17 cellular contexts compared by ENCODE assay signal in genomic region chr5:1048162-1048721, GRCh38. TPM values are rescaled to one million over a fixed set of nuclear protein-coding genes. Genes with fewer than 3 reads are reported as not detected.
A peak's percentile ranks its signal among the peaks of the same experiment; 100 is the strongest.
DNase-seq lines count a peak whose midpoint lies in the region; ATAC-seq and TF ChIP-seq lines count a peak whose summit lies in the region.
"Had no signal": no experiment of that assay in that cellular context is flagged by ENCODE, and none has a peak within 500 bp of the region (broad histone marks: within the 10 kb centered on the region; RNA-seq: fewer than 3 reads in every experiment).

No MANE protein-coding gene starts in this region.

- no peaks in the 10 kb centered on the region for H3K79me2 ChIP-seq in trophoblast cell (ENCODE audit: control insufficient read depth, insufficient read depth, low read length, poor library complexity)

- no peak overlapping the region for H2BK5ac ChIP-seq in trophoblast cell (ENCODE audit: low read depth, low read length, poor library complexity)

- H3K9me3 ChIP-seq in endodermal cell (ENCODE audit: control insufficient read depth, low read length), result peaks cover 9% of the 10 kb centered on the region
- H3K9me3 ChIP-seq in trophoblast cell (ENCODE audit: insufficient read depth, low read depth, low read length), result peaks cover 28% of the 10 kb centered on the region

- peaks cover 55% of the 10 kb centered on the region for H3K36me3 Mint-ChIP-seq in activated CD4-positive, alpha-beta T cell treated with anti-CD3 and anti-CD28 coated beads, Interleukin-2, amount 10 ng/mL, durations not matched to agents 24 days and 14 days (ENCODE audit: low read depth)
- H3K36me3 Mint-ChIP-seq in T-helper 1 cell treated with Interleukin-12 subunit alpha and Interleukin-12 subunit beta and Interleukin-4 antibody, amounts not matched to agents 30 μg/mL and 1 μg/mL, for 36 hours (ENCODE audit: low read depth), result peaks cover 37% of the 10 kb centered on the region
- peaks cover 10% of the 10 kb centered on the region for H3K36me3 Mint-ChIP-seq in endodermal cell (ENCODE audit: low read depth)

- peaks cover 54% of the 10 kb centered on the region for H3K9me3 Mint-ChIP-seq in activated CD4-positive, alpha-beta T cell treated with anti-CD3 and anti-CD28 coated beads, Interleukin-2, amount 10 ng/mL, durations not matched to agents 24 days and 14 days
- H3K9me3 Mint-ChIP-seq in T-helper 1 cell treated with Interleukin-12 subunit alpha and Interleukin-12 subunit beta and Interleukin-4 antibody, amounts not matched to agents 30 μg/mL and 1 μg/mL, for 36 hours, result peaks cover 52% of the 10 kb centered on the region
- H3K9me3 Mint-ChIP-seq in endodermal cell, result peaks cover 42% of the 10 kb centered on the region

- no peak overlapping the region for H4K12ac ChIP-seq in trophoblast cell (ENCODE audit: low read depth, low read length)

- no peaks in the 10 kb centered on the region for H3K4me1 ChIP-seq in endodermal cell (ENCODE audit: control insufficient read depth, insufficient read depth, low read length)
- H3K4me1 ChIP-seq in trophoblast cell (ENCODE audit: control insufficient read depth in 1 of 2, insufficient read depth in 2 of 2, low read length in 2 of 2), result no peaks in the 10 kb centered on the region

- H2BK12ac ChIP-seq in trophoblast cell (ENCODE audit: low read length), result no peak overlapping the region

- H3K79me1 ChIP-seq in trophoblast cell (ENCODE audit: low read length), result no peaks in the 10 kb centered on the region

- no peak overlapping the region for H3K14ac ChIP-seq in trophoblast cell (ENCODE audit: low read length)

- TF ChIP-seq CTCF in endodermal cell (conservative IDR thresholded peaks at IDR 0.05), result no peak

- no peaks in the 10 kb centered on the region for H3K27me3 ChIP-seq in endodermal cell (ENCODE audit: control insufficient read depth, insufficient read depth, low read length, poor library complexity, severe bottlenecking)
- no peaks in the 10 kb centered on the region for H3K27me3 ChIP-seq in trophoblast cell (ENCODE audit: insufficient read depth, low read length)

- intact Hi-C loops in activated CD4-positive, alpha-beta T cell treated with anti-CD3 and anti-CD28 coated beads, Interleukin-2, amount 10 ng/mL, durations not matched to agents 24 days and 14 days (cut with micrococcal nuclease), result no loop called here

- H3K27ac ChIP-seq in endodermal cell (ENCODE audit: low read depth, low read length) (peak overlapping the region; percentile 52), trophoblast cell (ENCODE audit: low read depth, low read length) (no peak overlapping the region)
- H3K27ac ChIP-seq: GM23248 had no signal

- no peaks in the 10 kb centered on the region for H3K27me3 Mint-ChIP-seq in activated CD4-positive, alpha-beta T cell treated with anti-CD3 and anti-CD28 coated beads, Interleukin-2, amount 10 ng/mL, durations not matched to agents 24 days and 14 days
- H3K27me3 Mint-ChIP-seq in T-helper 1 cell treated with Interleukin-12 subunit alpha and Interleukin-12 subunit beta and Interleukin-4 antibody, amounts not matched to agents 30 μg/mL and 1 μg/mL, for 36 hours (ENCODE audit: low read depth), result no peaks in the 10 kb centered on the region
- H3K27me3 Mint-ChIP-seq in endodermal cell (ENCODE audit: insufficient read depth), result no peaks in the 10 kb centered on the region

- H4K91ac ChIP-seq in trophoblast cell (ENCODE audit: low read depth, low read length), result no peak overlapping the region

- H3K23ac ChIP-seq in trophoblast cell (ENCODE audit: low read length), result no peak overlapping the region

- peak overlapping the region; percentile 58 for H3K27ac Mint-ChIP-seq in activated CD4-positive, alpha-beta T cell treated with anti-CD3 and anti-CD28 coated beads, Interleukin-2, amount 10 ng/mL, durations not matched to agents 24 days and 14 days
- H3K27ac Mint-ChIP-seq in T-helper 1 cell treated with Interleukin-12 subunit alpha and Interleukin-12 subunit beta and Interleukin-4 antibody, amounts not matched to agents 30 μg/mL and 1 μg/mL, for 36 hours, result peak overlapping the region; percentile 21
- no peak overlapping the region for H3K27ac Mint-ChIP-seq in endodermal cell

- 92 to 93% methylated on average over 7 to 11 of the region's 11 CpGs for WGBS in endodermal cell (ENCODE audit: insufficient coverage in 1 of 2, insufficient read length in 1 of 2), 2 experiments
- whole genome bisulfite sequencing in trophoblast cell (ENCODE audit: extremely low coverage, insufficient coverage, insufficient read length), result over 99% methylated on average over 11 of the region's 11 CpGs

- H3K4me3 ChIP-seq in endodermal cell (ENCODE audit: low read length) (no peak overlapping the region), trophoblast cell (ENCODE audit: low read depth, low read length) (peak overlapping the region; percentile 37)
- H3K4me3 ChIP-seq: GM23248 had no signal

- H3K36me3 ChIP-seq in endodermal cell (ENCODE audit: control insufficient read depth, insufficient read depth, low read length) (peaks cover 3% of the 10 kb centered on the region), trophoblast cell (ENCODE audit: control insufficient read depth in 1 of 2, insufficient read depth in 2 of 2, low read length in 2 of 2) (peaks cover 7 to 14% of the 10 kb centered on the region in 2 experiments)

- no peak for ATAC-seq in GM19351 (IDR thresholded peaks at IDR 0.05; ENCODE audit: unreplicated experiment)

- H2AK5ac ChIP-seq in trophoblast cell (ENCODE audit: low read length), result no peak overlapping the region

- DNase-seq in activated CD4-positive, alpha-beta T cell treated with anti-CD3 and anti-CD28 coated beads, Interleukin-2, amount 10 ng/mL, durations not matched to agents 24 days and 14 days, result no peak
- no peak for DNase-seq in activated CD4-positive, alpha-beta T cell treated with anti-CD3 and anti-CD28 coated beads, Interleukin-2, amount 50 U/mL, for 4 hours
- DNase-seq in endodermal cell, result no peak
- no peak for DNase-seq in trophoblast cell
- no peak for DNase-seq in activated CD8-positive, alpha-beta memory T cell treated with anti-CD3 and anti-CD28 coated beads for 24 hours
- no peak for DNase-seq in T1000 (lab: John Stamatoyannopoulos, UW)
- DNase-seq: COR-L47, GDM1, GM23248, KBM-7, NCI-H1105 treated with DMSO at 0.1 percent for 48 hours, NCI-H1694, NCI-H2081 treated with DMSO at 0.1 percent for 48 hours, NCI-H446 treated with DMSO at 0.1 percent for 48 hours had no signal

- no peak overlapping the region for H3K9ac ChIP-seq in endodermal cell (ENCODE audit: extremely low read depth, low read length, poor library complexity, severe bottlenecking)
- H3K9ac ChIP-seq in trophoblast cell (ENCODE audit: low read length), result no peak overlapping the region
- H3K9ac ChIP-seq: GM23248 had no signal

- H3K18ac ChIP-seq in trophoblast cell (ENCODE audit: low read length), result no peak overlapping the region

- H3K4ac ChIP-seq in trophoblast cell (ENCODE audit: low read depth, low read length), result no peak overlapping the region

- H3K4me2 ChIP-seq in trophoblast cell (ENCODE audit: low read length), result no peak overlapping the region

- no peak overlapping the region for H4K8ac ChIP-seq in trophoblast cell (ENCODE audit: low read depth, low read length)

- no peak overlapping the region for H2AFZ ChIP-seq in trophoblast cell (ENCODE audit: insufficient read depth, low read length, poor library complexity)
- H2AFZ ChIP-seq: GM23248 had no signal

- no peak overlapping the region for H2BK120ac ChIP-seq in trophoblast cell (ENCODE audit: insufficient read depth, low read length, poor library complexity)

- no peak overlapping the region for H3K4me3 Mint-ChIP-seq in activated CD4-positive, alpha-beta T cell treated with anti-CD3 and anti-CD28 coated beads, Interleukin-2, amount 10 ng/mL, durations not matched to agents 24 days and 14 days
- H3K4me3 Mint-ChIP-seq in T-helper 1 cell treated with Interleukin-12 subunit alpha and Interleukin-12 subunit beta and Interleukin-4 antibody, amounts not matched to agents 30 μg/mL and 1 μg/mL, for 36 hours, result no peak overlapping the region
- H3K4me3 Mint-ChIP-seq in endodermal cell, result no peak overlapping the region

- H3K4me1 Mint-ChIP-seq in activated CD4-positive, alpha-beta T cell treated with anti-CD3 and anti-CD28 coated beads, Interleukin-2, amount 10 ng/mL, durations not matched to agents 24 days and 14 days, result peaks cover 10% of the 10 kb centered on the region
- H3K4me1 Mint-ChIP-seq in T-helper 1 cell treated with Interleukin-12 subunit alpha and Interleukin-12 subunit beta and Interleukin-4 antibody, amounts not matched to agents 30 μg/mL and 1 μg/mL, for 36 hours (ENCODE audit: low read depth), result peaks cover 4% of the 10 kb centered on the region
- no peaks in the 10 kb centered on the region for H3K4me1 Mint-ChIP-seq in endodermal cell

RNA-seq across cellular contexts. Expression of gene NKD2, which starts 39.6 kb away (rescaled TPM):
- total RNA-seq in activated CD4-positive, alpha-beta T cell treated with anti-CD3 and anti-CD28 coated beads, Interleukin-2, amount 10 ng/mL, durations not matched to agents 24 days and 14 days, result 3.3 and 4.0 TPM in 2 replicates
- 10 to 100 TPM; 11.2 to 13.9 TPM for total RNA-seq in endodermal cell
- polyA plus RNA-seq in endodermal cell (2013, experiment 1 of 2), result 63.1 TPM
- 59.4 TPM for polyA plus RNA-seq in endodermal cell (2013, experiment 2 of 2)
- 6.0 and 6.6 TPM in 2 replicates for polyA plus RNA-seq in trophoblast cell (2013)
- total RNA-seq: GM23248 had no signal
- polyA plus RNA-seq: AG04450, GM23248 had no signal
